Comparison of ENCODE assay signal across 19 cellular contexts in genomic region chr21:32976791-32977190, GRCh38. TPM values are rescaled to one million over a fixed set of nuclear protein-coding genes. Genes with fewer than 3 reads are reported as not detected.
DNase-seq lines count a peak whose midpoint lies in the region; FAIRE-seq and TF ChIP-seq lines count a peak whose summit lies in the region.
"Had no signal": no experiment of that assay in that cellular context is flagged by ENCODE, and none has a peak within 500 bp of the region (broad histone marks: within the 10 kb centered on the region; RNA-seq: fewer than 3 reads in every experiment).

No MANE protein-coding gene starts in this region.

- H3K27me3 ChIP-seq in BLaER1 (no peaks in the 10 kb centered on the region), neuronal stem cell (ENCODE audit: control insufficient read depth in 3 of 3, insufficient read depth in 3 of 3, low read depth in 1 of 3, low read length in 3 of 3) (peaks cover 0 to 17% (median 0%) of the 10 kb centered on the region in 3 experiments), suprapubic skin (peaks cover 41% of the 10 kb centered on the region)

- peak overlapping the region; percentile 61 for H3K4me2 ChIP-seq in BLaER1
- H3K4me2 ChIP-seq in neuronal stem cell (ENCODE audit: insufficient read depth, low read length, poor library complexity, severe bottlenecking) = no peak overlapping the region

- no peak for DNase-seq in neuronal stem cell (ENCODE audit: low spot score)
- no peak for DNase-seq in T-helper 2 cell
- no peak for DNase-seq in HTR-8/SVneo (ENCODE audit: insufficient read length, low spot score)
- DNase-seq in suprapubic skin (ENCODE audit: low spot score in 2 of 2) = no peak
- no peak for DNase-seq in activated naive CD4-positive, alpha-beta T cell treated with anti-CD3 and anti-CD28 coated beads, Interleukin-2, amount 10 ng/mL, durations not matched to agents 7 days and 5 days
- DNase-seq: 8988T; AML-193; Calu3; CD4-positive, alpha-beta T cell; DMS79; GOT3 had no signal

- H3K79me1 ChIP-seq in neuronal stem cell (ENCODE audit: low read depth, low read length) = no peaks in the 10 kb centered on the region

- H3K9ac ChIP-seq in BLaER1 (no peak overlapping the region), neuronal stem cell (ENCODE audit: low read depth, low read length, poor library complexity) (peak overlapping the region; percentile 7)

- no peak overlapping the region for H3K27ac Mint-ChIP-seq in activated naive CD4-positive, alpha-beta T cell treated with anti-CD3 and anti-CD28 coated beads, Interleukin-2, amount 10 ng/mL, durations not matched to agents 7 days and 5 days
- H3K27ac Mint-ChIP-seq: CD4-positive, alpha-beta T cell had no signal

- WGBS in neuronal stem cell (ENCODE audit: extremely low coverage in 2 of 2, insufficient read length in 2 of 2, insufficient replicate concordance in 1 of 2), 2 donors = no CpG with 5 or more reads among the region's 3 CpGs
- WGBS in suprapubic skin = 48% methylated on average over 3 of the region's 3 CpGs

- H3K14ac ChIP-seq in neuronal stem cell (ENCODE audit: low read length) = no peak overlapping the region

- no peak overlapping the region for H4K91ac ChIP-seq in neuronal stem cell (ENCODE audit: low read depth, low read length, poor library complexity)

- no peak overlapping the region for H4K8ac ChIP-seq in neuronal stem cell (ENCODE audit: low read depth, low read length)

- H3K27ac ChIP-seq in BLaER1 (no peak overlapping the region), HEK293 (ENCODE audit: extremely low read depth, low read depth, low read length) (no peak overlapping the region), cingulate gyrus (ENCODE audit: low read depth, low read length) (peak overlapping the region; percentile 99), neuronal stem cell (replicated peaks; ENCODE audit: low read length) (no peak overlapping the region), suprapubic skin (no peak overlapping the region)

- no peaks in the 10 kb centered on the region for H3K36me3 Mint-ChIP-seq in activated naive CD4-positive, alpha-beta T cell treated with anti-CD3 and anti-CD28 coated beads, Interleukin-2, amount 10 ng/mL, durations not matched to agents 7 days and 5 days
- H3K36me3 Mint-ChIP-seq: IgD-negative memory B cell had no signal

- no peak overlapping the region for H2BK12ac ChIP-seq in neuronal stem cell (ENCODE audit: low read length)

- no peak overlapping the region for H2BK5ac ChIP-seq in neuronal stem cell (ENCODE audit: low read length)

- H3K36me3 ChIP-seq in BLaER1 = no peaks in the 10 kb centered on the region
- no peaks in the 10 kb centered on the region for H3K36me3 ChIP-seq in HEK293 (ENCODE audit: control insufficient read depth in 2 of 2, insufficient read depth in 1 of 2, low read length in 2 of 2)
- H3K36me3 ChIP-seq in neuronal stem cell (replicated peaks in 1 of 2; ENCODE audit: control insufficient read depth in 2 of 2, insufficient read depth in 2 of 2, low read length in 2 of 2) = no peaks in the 10 kb centered on the region
- H3K36me3 ChIP-seq in suprapubic skin = no peaks in the 10 kb centered on the region

- CTCF ChIA-PET in HEK293 (lab: Yijun Ruan, JAX) = interaction anchor here (1.5 kb wide), 1 partner anchor 36 kb away, joined by 4 read pairs; no protein-coding TSS in a partner anchor
- CTCF ChIA-PET in activated naive CD4-positive, alpha-beta T cell treated with anti-CD3 and anti-CD28 coated beads, Interleukin-2, amount 10 ng/mL, durations not matched to agents 7 days and 5 days (lab: Charles Lee) = no interaction called here

- TF ChIP-seq EP300 in suprapubic skin (IDR thresholded peaks at IDR 0.05) = no peak

- H4K20me1 ChIP-seq in BLaER1 = no peaks in the 10 kb centered on the region

- H3K4me3 Mint-ChIP-seq in activated naive CD4-positive, alpha-beta T cell treated with anti-CD3 and anti-CD28 coated beads, Interleukin-2, amount 10 ng/mL, durations not matched to agents 7 days and 5 days = no peak overlapping the region
- H3K4me3 Mint-ChIP-seq: CD4-positive, alpha-beta T cell; IgD-negative memory B cell had no signal

- H3K9me3 ChIP-seq in BLaER1 (no peaks in the 10 kb centered on the region), HEK293 (ENCODE audit: control insufficient read depth, insufficient read depth, low read depth, low read length) (no peaks in the 10 kb centered on the region), neuronal stem cell (replicated peaks in 1 of 2; ENCODE audit: control insufficient read depth in 2 of 2, insufficient read depth in 1 of 2, low read depth in 1 of 2, low read length in 2 of 2) (no peaks in the 10 kb centered on the region), suprapubic skin (no peaks in the 10 kb centered on the region)

- H2AK5ac ChIP-seq in neuronal stem cell (ENCODE audit: low read depth, low read length) = peak overlapping the region; percentile 11

- no peak overlapping the region for H3K4ac ChIP-seq in neuronal stem cell (ENCODE audit: low read length)

- peaks cover 15% of the 10 kb centered on the region for H3K4me1 ChIP-seq in BLaER1
- H3K4me1 ChIP-seq in HEK293 (ENCODE audit: control insufficient read depth, insufficient read depth, low read length) = no peaks in the 10 kb centered on the region
- peaks cover 0 to 15% of the 10 kb centered on the region in 2 donors for H3K4me1 ChIP-seq in neuronal stem cell (ENCODE audit: control insufficient read depth in 2 of 2, insufficient read depth in 1 of 2, low read depth in 1 of 2, low read length in 2 of 2)
- H3K4me1 ChIP-seq in suprapubic skin = no peaks in the 10 kb centered on the region

- no peak for TF ChIP-seq POLR2A in suprapubic skin (IDR thresholded peaks at IDR 0.05)

- H3K18ac ChIP-seq in neuronal stem cell (ENCODE audit: low read length) = no peak overlapping the region

- no peak for FAIRE-seq in HTR-8/SVneo (lab: Jason Lieb, UNC)
- FAIRE-seq: GM12878, GM18507 had no signal

- H2AFZ ChIP-seq in neuronal stem cell (ENCODE audit: low read length) = no peak overlapping the region

- H3K4me1 Mint-ChIP-seq in activated naive CD4-positive, alpha-beta T cell treated with anti-CD3 and anti-CD28 coated beads, Interleukin-2, amount 10 ng/mL, durations not matched to agents 7 days and 5 days = no peaks in the 10 kb centered on the region

- no peak overlapping the region for H3K23ac ChIP-seq in neuronal stem cell (ENCODE audit: low read depth, low read length, poor library complexity)

- peaks cover 32% of the 10 kb centered on the region for H3K27me3 Mint-ChIP-seq in activated naive CD4-positive, alpha-beta T cell treated with anti-CD3 and anti-CD28 coated beads, Interleukin-2, amount 10 ng/mL, durations not matched to agents 7 days and 5 days

- TF ChIP-seq CTCF in HEK293 (tag by site-specific recombination; IDR thresholded peaks at IDR 0.05) (no peak), suprapubic skin (IDR thresholded peaks at IDR 0.05) (no peak)

- H3K9me3 Mint-ChIP-seq in activated naive CD4-positive, alpha-beta T cell treated with anti-CD3 and anti-CD28 coated beads, Interleukin-2, amount 10 ng/mL, durations not matched to agents 7 days and 5 days = no peaks in the 10 kb centered on the region
- H3K9me3 Mint-ChIP-seq: CD4-positive, alpha-beta T cell; IgD-negative memory B cell had no signal

- H3K4me3 ChIP-seq in BLaER1 = no peak overlapping the region
- no peak overlapping the region for H3K4me3 ChIP-seq in HEK293 (ENCODE audit: low read depth, low read length)
- no peak overlapping the region for H3K4me3 ChIP-seq in neuronal stem cell (ENCODE audit: low read length in 2 of 2)
- H3K4me3 ChIP-seq in suprapubic skin = no peak overlapping the region
- H3K4me3 ChIP-seq: GM12878 had no signal

- POLR2A ChIA-PET in HEK293 (lab: Yijun Ruan, JAX) = no interaction called here

- no peak overlapping the region for H2BK15ac ChIP-seq in neuronal stem cell (ENCODE audit: low read length)

- no peak overlapping the region for H2BK120ac ChIP-seq in neuronal stem cell (ENCODE audit: low read depth, low read length)

TF ChIP-seq in HEK293, 187 proteins besides CTCF, POLR2A, EP300 and RAD21:
- TF ChIP-seq, protein P1, sequence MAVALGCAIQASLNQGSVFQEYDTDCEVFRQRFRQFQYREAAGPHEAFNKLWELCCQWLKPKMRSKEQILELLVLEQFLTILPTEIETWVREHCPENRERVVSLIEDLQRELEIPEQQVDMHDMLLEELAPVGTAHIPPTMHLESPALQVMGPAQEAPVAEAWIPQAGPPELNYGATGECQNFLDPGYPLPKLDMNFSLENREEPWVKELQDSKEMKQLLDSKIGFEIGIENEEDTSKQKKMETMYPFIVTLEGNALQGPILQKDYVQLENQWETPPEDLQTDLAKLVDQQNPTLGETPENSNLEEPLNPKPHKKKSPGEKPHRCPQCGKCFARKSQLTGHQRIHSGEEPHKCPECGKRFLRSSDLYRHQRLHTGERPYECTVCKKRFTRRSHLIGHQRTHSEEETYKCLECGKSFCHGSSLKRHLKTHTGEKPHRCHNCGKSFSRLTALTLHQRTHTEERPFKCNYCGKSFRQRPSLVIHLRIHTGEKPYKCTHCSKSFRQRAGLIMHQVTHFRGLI (tag by site-specific recombination; IDR thresholded peaks at IDR 0.05) = no peak
- TF ChIP-seq ZBTB20 (tag by site-specific recombination; IDR thresholded peaks at IDR 0.05) = 0 out of 2 replicates have a peak, but pooled peaks have one; percentile 27
TF ChIP-seq in HEK293: peak in this region for 1.

RNA-seq across cellular contexts. Expression of gene OLIG2, which starts 48.9 kb away (rescaled TPM):
- 0.70 TPM for polyA plus RNA-seq in neuronal stem cell (2013, experiment 1 of 2)
- polyA plus RNA-seq in neuronal stem cell (2013, experiment 2 of 2) = 0.61 TPM
- total RNA-seq in suprapubic skin = not detected
- total RNA-seq: Calu3; CD4-positive, alpha-beta T cell; G401; GM12878; HT-29 had no signal
- polyA plus RNA-seq: GM12878, IgD-negative memory B cell had no signal
